Comparison of ENCODE assay signal across 17 cellular contexts in genomic region chr16:80655751-80656150, GRCh38.
A peak's percentile ranks its signal among the peaks of the same experiment; 100 is the strongest.
DNase-seq lines count a peak whose midpoint lies in the region; ATAC-seq and TF ChIP-seq lines count a peak whose summit lies in the region.
"Had no signal": no experiment of that assay in that cellular context is flagged by ENCODE, and none has a peak within 500 bp of the region (broad histone marks: within the 10 kb centered on the region; RNA-seq: fewer than 3 reads in every experiment).

No MANE protein-coding gene starts in this region.

- H3K27ac ChIP-seq in CD4-positive, alpha-beta memory T cell (ENCODE audit: low read depth, low read length) = no peak overlapping the region
- peak overlapping the region; percentile 64 for H3K27ac ChIP-seq in prostate gland
- H3K27ac ChIP-seq: RWPE1 had no signal

- 86% methylated on average over 9 of the region's 9 CpGs for WGBS in prostate gland

- peaks cover 12% of the 10 kb centered on the region for H3K9me3 Mint-ChIP-seq in activated CD8-positive, alpha-beta memory T cell treated with anti-CD3 and anti-CD28 coated beads, Interleukin-2, amount 10 ng/mL, durations not matched to agents 7 days and 5 days (ENCODE audit: low read depth)
- H3K9me3 Mint-ChIP-seq in CD4-positive, alpha-beta memory T cell = peaks cover 0 to 17% (median 13%) of the 10 kb centered on the region in 8 donors
- peaks cover 5 to 15% (median 8%) of the 10 kb centered on the region in 3 donors for H3K9me3 Mint-ChIP-seq in T-cell

- H3K27me3 Mint-ChIP-seq in activated CD8-positive, alpha-beta memory T cell treated with anti-CD3 and anti-CD28 coated beads, Interleukin-2, amount 10 ng/mL, durations not matched to agents 7 days and 5 days = no peaks in the 10 kb centered on the region
- no peaks in the 10 kb centered on the region for H3K27me3 Mint-ChIP-seq in CD4-positive, alpha-beta memory T cell
- H3K27me3 Mint-ChIP-seq in T-cell = no peaks in the 10 kb centered on the region

- POLR2A ChIA-PET in CD4-positive, alpha-beta memory T cell (lab: Charles Lee; ENCODE audit: partially characterized antibody) = no interaction called here
- POLR2A ChIA-PET in T-cell (lab: Charles Lee) = no interaction called here

- DNase-seq in activated CD8-positive, alpha-beta memory T cell treated with anti-CD3 and anti-CD28 coated beads, Interleukin-2, amount 10 ng/mL, durations not matched to agents 7 days and 5 days = no peak
- DNase-seq in activated CD8-positive, alpha-beta memory T cell treated with anti-CD3 and anti-CD28 coated beads for 24 hours = no peak
- DNase-seq in CD4-positive, alpha-beta memory T cell = no peak
- DNase-seq in T-cell = no peak
- DNase-seq in prostate gland (ENCODE audit: low spot score) = no peak
- DNase-seq in mucosa of descending colon = no peak
- no peak for DNase-seq in BE2C
- DNase-seq: COR-L47; DMS153; EL; MG63; NCI-H1105; NCI-H1694 treated with DMSO at 0.1 percent for 48 hours; NCI-H345; NCI-H526 treated with DMSO at 0.1 percent for 48 hours; NK-92 treated with Interleukin-12 subunit alpha and Interleukin-12 subunit beta, amount 100 ng/mL, for 24 hours had no signal

- H3K27ac Mint-ChIP-seq in activated CD8-positive, alpha-beta memory T cell treated with anti-CD3 and anti-CD28 coated beads, Interleukin-2, amount 10 ng/mL, durations not matched to agents 7 days and 5 days = peak overlapping the region; percentile 99
- H3K27ac Mint-ChIP-seq in CD4-positive, alpha-beta memory T cell = peak overlapping the region in 6 of 7 donors; percentile 69 to 97 (median 89)
- peak overlapping the region; percentile 88 to 91 for H3K27ac Mint-ChIP-seq in T-cell

- TF ChIP-seq CTCF in prostate gland (IDR thresholded peaks at IDR 0.05) (no peak), mucosa of descending colon (IDR thresholded peaks at IDR 0.05) (no peak), BE2C (IDR thresholded peaks at IDR 0.05; ENCODE audit: low read depth, low read length) (no peak)

- no peak for ATAC-seq in activated CD8-positive, alpha-beta memory T cell treated with anti-CD3 and anti-CD28 coated beads, Interleukin-2, amount 10 ng/mL, durations not matched to agents 7 days and 5 days
- ATAC-seq in T-cell (replicated peaks in 1 of 4) (no peak), mucosa of descending colon (no peak)

- CTCF ChIA-PET in activated CD8-positive, alpha-beta memory T cell treated with anti-CD3 and anti-CD28 coated beads, Interleukin-2, amount 10 ng/mL, durations not matched to agents 7 days and 5 days (lab: Charles Lee) = interaction anchor here (1.1 to 3.4 kb wide), 3 partner anchors 65 to 169 kb away, joined by 3 to 16 read pairs (median 8); no protein-coding TSS in a partner anchor
- CTCF ChIA-PET in CD4-positive, alpha-beta memory T cell (lab: Charles Lee; ENCODE audit: partially characterized antibody) = no interaction called here
- CTCF ChIA-PET in T-cell (lab: Charles Lee) = no interaction called here

- peaks cover 48% of the 10 kb centered on the region for H3K4me1 Mint-ChIP-seq in activated CD8-positive, alpha-beta memory T cell treated with anti-CD3 and anti-CD28 coated beads, Interleukin-2, amount 10 ng/mL, durations not matched to agents 7 days and 5 days
- peaks cover 21 to 34% (median 29%) of the 10 kb centered on the region in 4 donors for H3K4me1 Mint-ChIP-seq in CD4-positive, alpha-beta memory T cell
- H3K4me1 Mint-ChIP-seq in T-cell = peaks cover 30 to 50% (median 36%) of the 10 kb centered on the region in 3 donors

- H3K4me3 ChIP-seq in CD4-positive, alpha-beta memory T cell (ENCODE audit: low read length in 2 of 2) = no peak overlapping the region
- H3K4me3 ChIP-seq in prostate gland (no peak overlapping the region), mucosa of descending colon (no peak overlapping the region), BE2C (ENCODE audit: low read depth, low read length) (no peak overlapping the region)
- H3K4me3 ChIP-seq: MG63 had no signal

- H3K27me3 ChIP-seq in CD4-positive, alpha-beta memory T cell (ENCODE audit: insufficient read depth, low read length) = no peaks in the 10 kb centered on the region
- no peaks in the 10 kb centered on the region for H3K27me3 ChIP-seq in prostate gland (replicated peaks; ENCODE audit: insufficient read depth)
- H3K27me3 ChIP-seq in BE2C = no peaks in the 10 kb centered on the region
- H3K27me3 ChIP-seq: MG63 had no signal

- peaks cover 22% of the 10 kb centered on the region for H3K4me1 ChIP-seq in CD4-positive, alpha-beta memory T cell (ENCODE audit: insufficient read depth, low read length)
- H3K4me1 ChIP-seq in prostate gland (replicated peaks) (peaks cover 6% of the 10 kb centered on the region), mucosa of descending colon (ENCODE audit: low read depth) (no peaks in the 10 kb centered on the region), BE2C (no peaks in the 10 kb centered on the region)

- intact Hi-C loops in CD4-positive, alpha-beta memory T cell (cut with micrococcal nuclease) = loop anchor here (5.0 kb wide), 3 partner anchors 73 to 147 kb away; partner anchors contain the start of genes CDYL2 and DYNLRB2
- intact Hi-C loops in prostate gland (cut with DNase I) (no loop called here), mucosa of descending colon (cut with DNase I, micrococcal nuclease) (no loop called here)

- peaks cover 44% of the 10 kb centered on the region for H3K36me3 Mint-ChIP-seq in activated CD8-positive, alpha-beta memory T cell treated with anti-CD3 and anti-CD28 coated beads, Interleukin-2, amount 10 ng/mL, durations not matched to agents 7 days and 5 days
- peaks cover 6 to 12% of the 10 kb centered on the region in 2 donors for H3K36me3 Mint-ChIP-seq in CD4-positive, alpha-beta memory T cell
- H3K36me3 Mint-ChIP-seq in T-cell = peaks cover 11% of the 10 kb centered on the region

- H3K36me3 ChIP-seq in CD4-positive, alpha-beta memory T cell (ENCODE audit: insufficient read depth, low read length) = no peaks in the 10 kb centered on the region
- H3K36me3 ChIP-seq in prostate gland (no peaks in the 10 kb centered on the region), mucosa of descending colon (ENCODE audit: low read depth) (no peaks in the 10 kb centered on the region), BE2C (no peaks in the 10 kb centered on the region)
- H3K36me3 ChIP-seq: MG63 had no signal

- peak overlapping the region; percentile 80 for H3K4me3 Mint-ChIP-seq in activated CD8-positive, alpha-beta memory T cell treated with anti-CD3 and anti-CD28 coated beads, Interleukin-2, amount 10 ng/mL, durations not matched to agents 7 days and 5 days
- peak overlapping the region in 7 of 8 donors; percentile 82 to 97 (median 90) for H3K4me3 Mint-ChIP-seq in CD4-positive, alpha-beta memory T cell
- peak overlapping the region in 2 of 3 donors; percentile 73 to 82 for H3K4me3 Mint-ChIP-seq in T-cell

- no peak for TF ChIP-seq POLR2A in prostate gland (IDR thresholded peaks at IDR 0.05)

- no peaks in the 10 kb centered on the region for H3K9me3 ChIP-seq in CD4-positive, alpha-beta memory T cell (ENCODE audit: control insufficient read depth in 1 of 2, low read length in 2 of 2)
- no peaks in the 10 kb centered on the region for H3K9me3 ChIP-seq in prostate gland
- peaks cover 4% of the 10 kb centered on the region for H3K9me3 ChIP-seq in mucosa of descending colon
- no peaks in the 10 kb centered on the region; the same call in 1 of the 2 replicates for H3K9me3 ChIP-seq in BE2C
- H3K9me3 ChIP-seq: MG63 had no signal
